In the genomic region with DNA sequence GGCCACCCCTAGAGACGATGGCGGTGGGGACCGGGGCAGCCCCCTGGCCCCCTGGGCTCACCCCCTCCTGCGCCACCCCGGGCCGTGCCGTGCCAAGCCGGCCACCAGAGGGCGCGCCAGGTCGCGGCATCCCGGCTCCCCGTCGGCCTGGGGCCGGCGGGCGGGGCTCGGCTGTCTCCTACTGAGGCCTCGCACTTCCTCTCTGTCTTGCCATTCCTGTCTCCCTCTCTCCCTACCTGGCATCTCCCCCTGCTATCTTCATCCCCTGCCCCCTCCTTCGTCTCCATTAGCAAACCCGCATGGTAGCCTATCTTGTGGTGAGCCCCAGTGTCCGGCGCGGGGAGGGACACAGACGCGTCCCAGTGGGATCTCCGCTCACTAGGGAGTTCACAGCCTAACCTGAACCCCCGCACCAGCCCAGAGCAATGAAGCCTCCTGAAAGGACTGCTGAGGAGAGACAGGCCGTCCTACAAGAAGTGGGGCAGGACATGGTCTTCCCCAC, we compare ENCODE assay signal across 8 cellular contexts. TPM values are rescaled to one million over a fixed set of nuclear protein-coding genes. Genes with fewer than 3 reads are reported as not detected.
DNase-seq lines count a peak whose midpoint lies in the region; ATAC-seq and TF ChIP-seq lines count a peak whose summit lies in the region.

No MANE protein-coding gene starts in this region.

- H3K4me3 ChIP-seq in AG09309 (ENCODE audit: control insufficient read depth, low read depth, low read length) (peak overlapping the region; percentile 40), endocrine pancreas (ENCODE audit: control insufficient read depth, insufficient read depth, low read length) (no peak overlapping the region)

- peak overlapping the region; percentile 1 for H3K9ac ChIP-seq in endocrine pancreas (ENCODE audit: control insufficient read depth, insufficient read depth, low read length)

- no peaks in the 10 kb centered on the region for H3K9me3 ChIP-seq in endocrine pancreas (ENCODE audit: control insufficient read depth, low read length)

- no peaks in the 10 kb centered on the region for H3K27me3 ChIP-seq in endocrine pancreas (ENCODE audit: control insufficient read depth, insufficient read depth, low read length)

- H3K36me3 ChIP-seq in endocrine pancreas (ENCODE audit: control insufficient read depth, insufficient read depth, low read length): no peaks in the 10 kb centered on the region

- ATAC-seq in GM19023 (IDR thresholded peaks at IDR 0.05; ENCODE audit: unreplicated experiment) (peak; percentile 97), HG03175 (IDR thresholded peaks at IDR 0.05; ENCODE audit: unreplicated experiment) (peak; percentile 95)

- DNase-seq in AG09309 (ENCODE audit: low read depth): no peak
- DNase-seq in NCI-H82 (lab: John Stamatoyannopoulos, UW): peak; percentile 73
- peak; percentile 34 to 49 for DNase-seq in activated CD8-positive, alpha-beta memory T cell treated with anti-CD3 and anti-CD28 coated beads for 4 hours (ENCODE audit: low read depth in 2 of 2)
- DNase-seq in mesenteric fat pad (ENCODE audit: low spot score): peak; percentile 95
- peak; percentile 77 for DNase-seq in stimulated activated CD8-positive, alpha-beta memory T cell treated with anti-CD3 and anti-CD28 coated beads, Interleukin-15, amount 100 ng/mL, for 24 hours (ENCODE audit: low read depth)

- H3K4me1 ChIP-seq in endocrine pancreas (ENCODE audit: control insufficient read depth, insufficient read depth, low read length): no peaks in the 10 kb centered on the region

- TF ChIP-seq CTCF in AG09309 (IDR thresholded peaks at IDR 0.05; ENCODE audit: control insufficient read depth, insufficient read depth, low read depth, low read length, missing control alignments): peak; percentile 51

RNA-seq across cellular contexts. Expression of a gene that starts 29.8 kb away (rescaled TPM):
- total RNA-seq in mesenteric fat pad: not detected
